In genomic region chr1:111203681-111204210, GRCh38 we compare ENCODE assay signal across 8 cellular contexts. TPM values are rescaled to one million over a fixed set of nuclear protein-coding genes. Genes with fewer than 3 reads are reported as not detected.
DNase-seq lines count a peak whose midpoint lies in the region; ATAC-seq and TF ChIP-seq lines count a peak whose summit lies in the region.

No MANE protein-coding gene starts in this region.

- no TSS peak for BruUV-seq in OCI-LY7 (replicated peaks; lab: Mats Ljungman, UMichigan)

- H2AFZ ChIP-seq in OCI-LY7 (ENCODE audit: low read length) = peak overlapping the region; percentile 66

- intact Hi-C loops in OCI-LY7 (cut with micrococcal nuclease; ENCODE audit: unreplicated experiment) (loop anchor here (2.0 to 5.0 kb wide), 2 partner anchors 17 to 61 kb away; partner anchors contain the start of genes CEPT1 and DRAM2), Right ventricle myocardium inferior (cut with DNase I) (no loop called here), sciatic nerve (cut with DNase I) (no loop called here)

- H3K9me3 ChIP-seq in AG04450 (ENCODE audit: control insufficient read depth, insufficient read depth, low read length) (no peaks in the 10 kb centered on the region; the same call in 1 of the 2 replicates), OCI-LY7 (ENCODE audit: low read length) (no peaks in the 10 kb centered on the region)

- H3K4me3 ChIP-seq in AG04450 (ENCODE audit: low read depth, low read length) (peak overlapping the region; percentile 54), OCI-LY7 (ENCODE audit: low read depth, low read length, poor library complexity, severe bottlenecking) (peak overlapping the region; percentile 70)

- ATAC-seq in GM18870 (IDR thresholded peaks at IDR 0.05; ENCODE audit: unreplicated experiment) (peak; percentile 36), HG03097 (IDR thresholded peaks at IDR 0.05; ENCODE audit: low FRiP score, unreplicated experiment) (peak; percentile 46), Right ventricle myocardium inferior (peak; percentile 58), sciatic nerve (peak; percentile 66)

- 0 out of 2 replicates have a peak, but pooled peaks cover 4% of the 10 kb centered on the region for H3K36me3 ChIP-seq in OCI-LY7 (ENCODE audit: insufficient read depth, low read length)

- H3K27ac ChIP-seq in AG04450 (ENCODE audit: low read depth, low read length) = no peak overlapping the region
- peak overlapping the region; percentile 67 for H3K27ac ChIP-seq in OCI-LY7 (ENCODE audit: low read depth, low read length, poor library complexity, severe bottlenecking)

- H3K79me2 ChIP-seq in OCI-LY7 (ENCODE audit: insufficient read depth, low read depth, low read length) = peaks cover 7% of the 10 kb centered on the region; the same call in 1 of the 2 replicates

- H4K20me1 ChIP-seq in OCI-LY7 (ENCODE audit: insufficient read depth, low read length) = no peaks in the 10 kb centered on the region

- H3K4me1 ChIP-seq in OCI-LY7 (ENCODE audit: insufficient read depth, low read length, poor library complexity, severe bottlenecking) = peaks cover 72% of the 10 kb centered on the region

- no peaks in the 10 kb centered on the region for H3K9me2 ChIP-seq in OCI-LY7 (ENCODE audit: insufficient read depth, low read length)

- TF ChIP-seq CTCF in AG04450 (IDR thresholded peaks at IDR 0.05; ENCODE audit: low read depth, low read length) (no peak), OCI-LY7 (conservative IDR thresholded peaks at IDR 0.05; ENCODE audit: low read length) (no peak)

- peak overlapping the region; percentile 98 for H3K4me2 ChIP-seq in OCI-LY7 (ENCODE audit: low read length)

- peaks cover 28% of the 10 kb centered on the region for H3K27me3 ChIP-seq in AG04450 (ENCODE audit: control insufficient read depth, insufficient read depth, low read length)

- DNase-seq in AG04450 (ENCODE audit: low read depth, low spot score) (no peak), OCI-LY7 (ENCODE audit: low spot score) (peak; percentile 93), Right ventricle myocardium inferior (ENCODE audit: missing footprints) (peak; percentile 93), sciatic nerve (ENCODE audit: low spot score) (peak; percentile 83), OCI-M1 (lab: John Stamatoyannopoulos, UW) (no peak)
- DNase-seq in activated T-helper 1 cell treated with anti-CD3 and anti-CD28 coated beads, Interleukin-2, amount 50 U/mL, for 16 hours (ENCODE audit: low read depth in 1 of 2, low spot score in 1 of 2) = peak; percentile 76 to 77

- POLR2A ChIA-PET in AG04450 (lab: Yijun Ruan, JAX) (no interaction called here), OCI-LY7 (lab: Charles Lee) (interaction anchor here (0.6 to 1.6 kb wide), 5 partner anchors 12 to 84 kb away, joined by 3 to 13 read pairs (median 6); no protein-coding TSS in a partner anchor)

- CTCF ChIA-PET in AG04450 (lab: Charles Lee) = interaction anchor here (0.7 kb wide), 1 partner anchor 173 kb away, joined by 3 read pairs; no protein-coding TSS in a partner anchor
- CTCF ChIA-PET in OCI-LY7 (lab: Charles Lee; ENCODE audit: unreplicated experiment) = interaction anchor here (0.6 kb wide), 1 partner anchor 415 kb away, joined by 6 read pairs; no protein-coding TSS in a partner anchor

RNA-seq across cellular contexts. Expression of gene DENND2D, which starts 3.3 kb away (rescaled TPM):
- 1.3 and 1.4 TPM in 2 replicates for polyA plus RNA-seq in AG04450 (2011; rRNA removed)
- polyA minus RNA-seq in AG04450 (2011; rRNA and poly(A)+ RNA removed) = 1.2 and 1.5 TPM in 2 replicates
- total RNA-seq in OCI-LY7 (2014; rRNA removed; shearing (Covaris generic)) = 34.4 and 39.9 TPM in 2 replicates
- total RNA-seq in OCI-LY7 (2022) = 9.8 and 13.5 TPM in 2 replicates
- total RNA-seq in Right ventricle myocardium inferior = 3.5 TPM
- 14.6 TPM for total RNA-seq in sciatic nerve

RNA-seq across cellular contexts. Expression of gene CHI3L2, which starts 23.8 kb away (rescaled TPM):
- 0.86 and 1.0 TPM in 2 replicates for polyA plus RNA-seq in AG04450 (2011; rRNA removed)
- not detected in 2 replicates for polyA minus RNA-seq in AG04450 (2011; rRNA and poly(A)+ RNA removed)
- 37.1 and 50.6 TPM in 2 replicates for total RNA-seq in OCI-LY7 (2014; rRNA removed; shearing (Covaris generic))
- 88.7 and 95.4 TPM in 2 replicates for total RNA-seq in OCI-LY7 (2022)
- 7.5 TPM for total RNA-seq in Right ventricle myocardium inferior
- 3.3 TPM for total RNA-seq in sciatic nerve

Comparison
In these comparisons a context has a peak if more than half of its experiments do, and no peak if none do; other contexts are left out.
1. DNase-seq: peak in OCI-LY7 (single experiment), activated T-helper 1 cell treated with anti-CD3 and anti-CD28 coated beads, Interleukin-2, amount 50 U/mL, for 16 hours (2 of 2), Right ventricle myocardium inferior (single experiment) and sciatic nerve (single experiment); none in AG04450 (single experiment) and OCI-M1 (single experiment).
2. Peak in every context shown above with its lines, with median percentiles within 50 percentile points of each other: ATAC-seq.